Comparison of ENCODE assay signal across 8 cellular contexts in the genomic region with DNA sequence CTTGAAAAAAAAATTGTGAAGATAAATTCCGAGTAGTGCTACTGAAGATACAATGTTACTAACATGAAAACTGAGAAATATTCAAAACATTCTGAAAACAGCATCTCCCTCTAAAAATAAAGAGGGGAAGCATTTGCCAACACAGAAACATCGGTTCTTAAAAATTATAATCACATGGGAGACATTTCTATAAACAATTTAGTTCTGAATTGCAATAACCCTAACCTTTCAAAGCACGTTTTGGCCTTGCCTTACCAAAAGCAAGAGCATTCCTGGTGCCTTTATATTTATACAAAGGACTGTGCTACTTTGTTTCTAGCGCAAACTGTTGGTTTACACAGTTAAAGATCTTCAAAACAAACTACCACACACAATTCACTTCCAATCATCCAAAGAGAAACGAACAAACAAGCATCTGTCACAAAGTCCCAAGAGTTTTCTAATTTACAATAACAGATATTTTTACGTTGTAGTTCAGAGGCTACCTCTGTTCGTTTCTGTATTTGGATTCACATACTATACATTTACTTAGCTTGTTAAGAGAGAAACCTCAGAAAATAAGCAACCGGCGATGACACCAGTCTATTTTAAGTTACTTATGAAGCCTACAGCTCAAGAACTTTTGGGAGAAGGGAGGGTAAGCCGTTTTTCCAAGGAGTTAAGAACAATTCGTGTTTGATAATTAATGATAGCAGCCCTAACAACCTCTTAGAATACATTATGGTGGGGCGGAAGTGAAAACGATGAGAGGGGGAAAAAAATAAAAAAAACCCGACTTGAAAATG. TPM values are rescaled to one million over a fixed set of nuclear protein-coding genes. Genes with fewer than 3 reads are reported as not detected.
DNase-seq lines count a peak whose midpoint lies in the region; ATAC-seq and TF ChIP-seq lines count a peak whose summit lies in the region.

No MANE protein-coding gene starts in this region.

- H3K27ac ChIP-seq in breast epithelium = peak overlapping the region; percentile 99 to 100

- DNase-seq in A172 (ENCODE audit: low spot score) = peak; percentile 6
- no peak for DNase-seq in HFF-Myc (ENCODE audit: extremely low read depth, low read depth)
- DNase-seq in breast epithelium (ENCODE audit: low spot score in 2 of 2) = no peak
- peak; percentile 68 for DNase-seq in midbrain (lab: John Stamatoyannopoulos, UW)
- no peak for DNase-seq in NOMO-1 (lab: John Stamatoyannopoulos, UW; ENCODE audit: unreplicated experiment in 2 of 2)
- no peak for DNase-seq in NCI-H2227 treated with DMSO at 0.1 percent for 48 hours (lab: John Stamatoyannopoulos, UW)
- DNase-seq in stimulated activated CD4-positive, alpha-beta T cell treated with anti-CD3 and anti-CD28 coated beads, Interleukin-4, amount 100 ng/mL, for 24 hours = no peak

- H3K27me3 ChIP-seq in breast epithelium = no peaks in the 10 kb centered on the region

- no peak for TF ChIP-seq CTCF in HFF-Myc (IDR thresholded peaks at IDR 0.05; ENCODE audit: low read depth, low read length, missing control alignments)
- no peak for TF ChIP-seq CTCF in breast epithelium (IDR thresholded peaks at IDR 0.05)

- no peak for ATAC-seq in HG02571 (IDR thresholded peaks at IDR 0.05; ENCODE audit: unreplicated experiment)

- intact Hi-C loops in breast epithelium (cut with DNase I; ENCODE audit: low total_unique reads) = loop anchor here (10.0 kb wide), 1 partner anchor 495 kb away; no protein-coding TSS in a partner anchor

- no peak for TF ChIP-seq POLR2A in breast epithelium (IDR thresholded peaks at IDR 0.05)

- peak overlapping the region; percentile 85 for H3K4me3 ChIP-seq in HFF-Myc (replicated peaks; ENCODE audit: low read depth, low read length)
- H3K4me3 ChIP-seq in breast epithelium = peak overlapping the region; percentile 78 to 99 (median 95)

- H3K36me3 ChIP-seq in breast epithelium = no peaks in the 10 kb centered on the region

- no peaks in the 10 kb centered on the region for H3K4me1 ChIP-seq in breast epithelium

- H3K9me3 ChIP-seq in breast epithelium = no peaks in the 10 kb centered on the region

RNA-seq across cellular contexts. Expression of a gene that starts 1.3 kb away (rescaled TPM):
- 53.6 and 54.6 TPM in 2 replicates for total RNA-seq in A172 (2014; rRNA removed; shearing (Covaris generic))
- total RNA-seq in breast epithelium = 10 to 100 TPM; 50.5 to 75.7 (median 56.6) TPM

Comparison
In these comparisons a context has a peak if more than half of its experiments do, and no peak if none do; other contexts are left out.
1. DNase-seq: peak in A172 (single experiment) and midbrain (single experiment); none in HFF-Myc (single experiment), breast epithelium (0 of 2), NOMO-1 (0 of 2), NCI-H2227 treated with DMSO at 0.1 percent for 48 hours (single experiment) and stimulated activated CD4-positive, alpha-beta T cell treated with anti-CD3 and anti-CD28 coated beads, Interleukin-4, amount 100 ng/mL, for 24 hours (single experiment).